Comparison of ENCODE assay signal across 23 cellular contexts in the genomic region with DNA sequence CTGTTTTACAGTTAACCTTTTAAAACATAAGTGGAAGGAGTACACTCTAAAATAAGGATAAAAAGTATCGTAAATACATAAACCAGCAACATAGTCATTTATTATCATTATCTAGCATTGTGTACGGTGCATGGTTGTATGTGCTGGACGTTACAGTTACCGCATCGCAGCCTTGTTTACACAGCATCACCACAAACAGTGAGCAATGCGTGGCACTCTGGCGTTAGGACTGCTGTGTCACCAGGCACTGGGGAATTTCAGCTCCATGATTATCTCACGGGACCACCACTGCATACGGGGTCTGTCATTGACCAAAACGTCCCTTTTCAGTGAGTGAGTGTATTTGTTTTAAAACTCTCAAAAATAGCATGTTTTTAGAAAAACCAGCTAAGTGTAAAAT.
"Had no signal": no experiment of that assay in that cellular context is flagged by ENCODE, and none has a peak within 500 bp of the region (broad histone marks: within the 10 kb centered on the region; RNA-seq: fewer than 3 reads in every experiment).

No MANE protein-coding gene starts in this region.

- H3K4me3 Mint-ChIP-seq: immature natural killer cell; natural killer cell treated with Interleukin-12 subunit alpha and Interleukin-12 subunit beta and Interleukin-15 and Interleukin-18, amount 100 ng/mL, for 72 hours; neural progenitor cell had no signal

- H3K4me1 ChIP-seq: esophagus muscularis mucosa, gastroesophageal sphincter, neural progenitor cell had no signal

- H3K27me3 ChIP-seq: esophagus muscularis mucosa, neural progenitor cell, ovary had no signal

- H3K9ac ChIP-seq: neural progenitor cell had no signal

- H3K9me3 Mint-ChIP-seq: immature natural killer cell; natural killer cell treated with Interleukin-12 subunit alpha and Interleukin-12 subunit beta and Interleukin-15 and Interleukin-18, amount 100 ng/mL, for 72 hours; neural progenitor cell had no signal

- H3K36me3 Mint-ChIP-seq: immature natural killer cell; natural killer cell treated with Interleukin-12 subunit alpha and Interleukin-12 subunit beta and Interleukin-15 and Interleukin-18, amount 100 ng/mL, for 72 hours; neural progenitor cell had no signal

- H2AFZ ChIP-seq: neural progenitor cell had no signal

- H3K36me3 ChIP-seq: esophagus muscularis mucosa, gastroesophageal sphincter, neural progenitor cell, ovary had no signal

- H3K27ac ChIP-seq: dorsolateral prefrontal cortex, epithelial cell of prostate, esophagus muscularis mucosa, gastroesophageal sphincter, neural progenitor cell, ovary had no signal

- H3K4me3 ChIP-seq: dorsolateral prefrontal cortex, esophagus muscularis mucosa, gastroesophageal sphincter, lung, neural progenitor cell, ovary, smooth muscle cell had no signal

- H3K9me3 ChIP-seq: esophagus muscularis mucosa, gastroesophageal sphincter, ovary had no signal

- H3K4me1 Mint-ChIP-seq: immature natural killer cell, neural progenitor cell had no signal

- DNase-seq: cortex of kidney; dorsolateral prefrontal cortex; effector memory CD4-positive, alpha-beta T cell; glutamatergic neuron; immature natural killer cell; kidney; left colon; left ventricle myocardium superior; mesenchymal stem cell; midbrain; nucleus accumbens; ovary; right cardiac atrium; stimulated activated CD4-positive, alpha-beta T cell treated with anti-CD3 and anti-CD28 coated beads, Interleukin-2, amount 100 ng/mL, for 48 hours; stimulated activated naive CD4-positive, alpha-beta T cell treated with Interleukin-2 at 50 U/mL for 16 hours; trophoblast cell had no signal

- H3K4me2 ChIP-seq: neural progenitor cell, smooth muscle cell had no signal

- ATAC-seq: gastroesophageal sphincter; left colon; left ventricle myocardium superior; natural killer cell treated with Interleukin-12 subunit alpha and Interleukin-12 subunit beta and Interleukin-15 and Interleukin-18, amount 100 ng/mL, for 72 hours; right cardiac atrium had no signal

- H3K27ac Mint-ChIP-seq: immature natural killer cell; natural killer cell treated with Interleukin-12 subunit alpha and Interleukin-12 subunit beta and Interleukin-15 and Interleukin-18, amount 100 ng/mL, for 72 hours; neural progenitor cell had no signal
